ENCODE assay signal across 8 cellular contexts in genomic region chr15:31391687-31392671, GRCh38.
DNase-seq lines count a peak whose midpoint lies in the region; ATAC-seq and TF ChIP-seq lines count a peak whose summit lies in the region.

No MANE protein-coding gene starts in this region.

- H3K36me3 ChIP-seq in ACC112 (ENCODE audit: insufficient read depth, low read length) (no peaks in the 10 kb centered on the region), OCI-LY7 (ENCODE audit: insufficient read depth, low read length) (no peaks in the 10 kb centered on the region)

- intact Hi-C loops in OCI-LY7 (cut with micrococcal nuclease; ENCODE audit: unreplicated experiment) (loop anchor here (2.0 kb wide), 1 partner anchor 65 kb away; the partner anchor contains the start of gene KLF13), natural killer cell (cut with micrococcal nuclease) (loop anchor here (1.0 to 5.0 kb wide), 5 partner anchors 40 to 130 kb away; partner anchors contain the start of gene KLF13)

- H3K27me3 Mint-ChIP-seq in natural killer cell (ENCODE audit: low read depth in 2 of 2), result no peaks in the 10 kb centered on the region

- H3K4me1 Mint-ChIP-seq in natural killer cell, result peaks cover 57 to 79% of the 10 kb centered on the region in 2 donors

- TF ChIP-seq CTCF in OCI-LY7 (conservative IDR thresholded peaks at IDR 0.05; ENCODE audit: low read length) (no peak), natural killer cell (IDR thresholded peaks at IDR 0.05) (no peak)

- H3K27ac Mint-ChIP-seq in natural killer cell, result peak overlapping the region; percentile 94

- peak overlapping the region; percentile 93 for H3K4me2 ChIP-seq in OCI-LY7 (ENCODE audit: low read length)

- H2AFZ ChIP-seq in ACC112 (ENCODE audit: low read length, unreplicated experiment), result peak overlapping the region; percentile 49
- H2AFZ ChIP-seq in OCI-LY7 (ENCODE audit: low read length), result peak overlapping the region; percentile 67

- H3K4me3 ChIP-seq in ACC112 (ENCODE audit: low read depth, low read length) (peak overlapping the region; percentile 76), OCI-LY7 (ENCODE audit: low read depth, low read length, poor library complexity, severe bottlenecking) (peak overlapping the region; percentile 73)

- H3K79me2 ChIP-seq in ACC112 (ENCODE audit: control insufficient read depth, insufficient read depth, low read length, unreplicated experiment), result no peaks in the 10 kb centered on the region
- no peaks in the 10 kb centered on the region for H3K79me2 ChIP-seq in OCI-LY7 (ENCODE audit: insufficient read depth, low read depth, low read length)

- no peaks in the 10 kb centered on the region for H3K36me3 Mint-ChIP-seq in natural killer cell

- no peaks in the 10 kb centered on the region for H4K20me1 ChIP-seq in OCI-LY7 (ENCODE audit: insufficient read depth, low read length)

- no peaks in the 10 kb centered on the region for H3K9me3 ChIP-seq in OCI-LY7 (ENCODE audit: low read length)

- ATAC-seq in GM18867 (IDR thresholded peaks at IDR 0.05; ENCODE audit: unreplicated experiment) (peak; percentile 91), HG03095 (IDR thresholded peaks at IDR 0.05; ENCODE audit: unreplicated experiment) (peak; percentile 89), natural killer cell (peak; percentile 78 to 92 (median 84))

- POLR2A ChIA-PET in OCI-LY7 (lab: Charles Lee), result interaction anchor here (0.9 to 1.3 kb wide), 3 partner anchors 8 to 124 kb away, joined by 3 to 5 read pairs (median 3); no protein-coding TSS in a partner anchor

- no TSS peak for BruUV-seq in OCI-LY7 (replicated peaks; lab: Mats Ljungman, UMichigan)

- no peaks in the 10 kb centered on the region for H3K9me2 ChIP-seq in OCI-LY7 (ENCODE audit: insufficient read depth, low read length)

- H3K4me3 Mint-ChIP-seq in natural killer cell, result peak overlapping the region; percentile 98

- H3K27ac ChIP-seq in ACC112 (ENCODE audit: low read depth, low read length) (peak overlapping the region; percentile 48; the same call in 1 of the 2 replicates), OCI-LY7 (ENCODE audit: low read depth, low read length, poor library complexity, severe bottlenecking) (no peak overlapping the region)

- DNase-seq in OCI-LY7 (ENCODE audit: low spot score) (peak; percentile 71), activated T-helper 1 cell treated with Interleukin-2 at 50 U/mL for 16 hours (ENCODE audit: low read depth) (peak; percentile 73), fibroblast of peridontal ligament (ENCODE audit: extremely low read depth) (peak; percentile 76), natural killer cell (peak; percentile 88)
- DNase-seq in stimulated activated naive CD4-positive, alpha-beta T cell treated with Interleukin-2 at 50 U/mL for 16 hours (lab: John Stamatoyannopoulos, UW), result peak; percentile 76

- H3K9me3 Mint-ChIP-seq in natural killer cell, result peaks cover 0 to 2% of the 10 kb centered on the region in 2 donors

- CTCF ChIA-PET in OCI-LY7 (lab: Charles Lee; ENCODE audit: unreplicated experiment), result interaction anchor here (0.6 kb wide), 1 partner anchor 58 kb away, joined by 4 read pairs; no protein-coding TSS in a partner anchor

- H3K4me1 ChIP-seq in ACC112 (ENCODE audit: control insufficient read depth, insufficient read depth, low read length, unreplicated experiment) (peaks cover 15% of the 10 kb centered on the region), OCI-LY7 (ENCODE audit: insufficient read depth, low read length, poor library complexity, severe bottlenecking) (peaks cover 23% of the 10 kb centered on the region)

- H3K27me3 ChIP-seq in ACC112 (ENCODE audit: insufficient read depth, low read length), result no peaks in the 10 kb centered on the region
